In the genomic region with DNA sequence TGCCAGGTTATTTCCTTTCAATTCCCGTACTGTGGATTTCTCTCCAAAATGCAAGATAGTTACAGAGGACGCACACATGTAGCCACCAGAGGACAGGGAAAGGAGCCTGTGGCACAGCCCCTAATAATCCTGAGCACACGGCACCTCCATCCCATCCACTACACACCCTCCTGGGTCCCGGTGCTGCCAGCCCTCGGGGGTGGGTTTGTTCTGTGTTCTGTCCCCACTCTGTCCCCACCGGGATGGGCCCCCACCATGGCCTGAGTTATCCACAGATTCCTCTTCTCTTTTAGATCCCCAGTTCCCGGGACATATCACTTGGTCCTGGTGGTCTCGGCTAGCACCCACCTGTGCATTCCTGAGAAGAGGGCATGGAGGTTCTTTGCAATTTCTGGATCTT, we compare ENCODE assay signal across 26 cellular contexts.
"Had no signal": no experiment of that assay in that cellular context is flagged by ENCODE, and none has a peak within 500 bp of the region (broad histone marks: within the 10 kb centered on the region; RNA-seq: fewer than 3 reads in every experiment).

No MANE protein-coding gene starts in this region.

- H3K27me3 ChIP-seq: colonic mucosa, foreskin keratinocyte, hepatocyte, neural progenitor cell, pancreas, transverse colon, uterus had no signal

- H3K4me3 Mint-ChIP-seq: endodermal cell; naive thymus-derived CD8-positive, alpha-beta T cell; neural progenitor cell had no signal

- H3K27ac Mint-ChIP-seq: endodermal cell; naive thymus-derived CD8-positive, alpha-beta T cell; neural progenitor cell had no signal

- FAIRE-seq: endothelial cell of umbilical vein, pancreas had no signal

- H3K36me3 Mint-ChIP-seq: naive thymus-derived CD8-positive, alpha-beta T cell; neural progenitor cell had no signal

- ATAC-seq: foreskin keratinocyte; left lobe of liver; mucosa of descending colon; naive thymus-derived CD8-positive, alpha-beta T cell; pancreas had no signal

- H3K9ac ChIP-seq: neural progenitor cell had no signal

- DNase-seq: cerebellar nuclear complex; colonic mucosa; effector CD4-positive, alpha-beta T cell; erythroblast; foreskin keratinocyte; kidney glomerular epithelial cell; mammary epithelial cell; mucosa of descending colon; naive thymus-derived CD8-positive, alpha-beta T cell; nucleus accumbens; pancreas; sigmoid colon; stimulated activated CD4-positive, alpha-beta T cell treated with anti-CD3 and anti-CD28 coated beads, Interleukin-12 subunit alpha, Interleukin-12 subunit beta, amount 100 ng/mL, for 4 hours; stimulated activated naive CD4-positive, alpha-beta T cell; stomach; substantia nigra; transverse colon; uterus had no signal

- H3K4me1 Mint-ChIP-seq: endodermal cell; naive thymus-derived CD8-positive, alpha-beta T cell had no signal

- H3K36me3 ChIP-seq: colonic mucosa, neural progenitor cell, pancreas, prostate gland, sigmoid colon, stomach, thoracic aorta, transverse colon, uterus had no signal

- H3K27ac ChIP-seq: colonic mucosa, foreskin keratinocyte, hepatocyte, neural progenitor cell, pancreas, prostate gland, sigmoid colon, skin epidermis, stomach, thoracic aorta, transverse colon, uterus had no signal

- H3K4me3 ChIP-seq: colonic mucosa, hepatocyte, mucosa of descending colon, neural progenitor cell, pancreas, prostate gland, sigmoid colon, skin epidermis, stomach, thoracic aorta, transverse colon, uterus had no signal

- H3K4me1 ChIP-seq: colonic mucosa, foreskin keratinocyte, neural progenitor cell, pancreas, prostate gland, sigmoid colon, stomach, transverse colon, uterus had no signal

- H3K9me3 ChIP-seq: colonic mucosa, pancreas, prostate gland, uterus had no signal
